ENCODE assay signal across 8 cellular contexts in the genomic region with DNA sequence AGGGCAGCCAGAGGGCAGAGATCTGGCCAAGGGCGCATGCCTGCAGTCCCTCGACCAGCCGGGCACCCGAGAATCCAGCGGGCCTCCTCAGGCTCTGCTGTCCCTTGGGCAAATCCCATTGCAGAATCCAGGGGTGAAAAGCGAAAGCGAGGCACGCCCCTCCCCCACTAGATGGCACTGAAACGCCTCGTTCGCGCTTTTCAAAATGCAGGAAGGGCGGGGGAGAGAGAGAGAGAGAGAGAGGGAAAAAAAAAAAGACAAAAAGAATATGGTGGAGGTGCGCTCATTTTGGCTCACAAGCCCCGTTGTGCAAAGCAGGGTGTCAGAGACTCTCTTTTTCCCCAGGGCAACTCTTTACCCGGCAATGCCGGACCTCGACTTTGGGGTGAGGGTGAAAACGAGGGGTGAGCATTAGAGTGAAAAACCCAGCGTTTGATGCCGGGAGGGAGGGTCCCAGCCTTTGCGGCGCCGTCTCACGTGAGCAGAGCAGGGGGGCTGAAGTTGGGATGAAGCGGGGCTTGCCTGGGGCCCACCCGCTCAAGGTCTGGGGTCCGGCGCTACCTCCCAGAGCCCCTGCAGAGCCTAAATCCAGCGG.
DNase-seq lines count a peak whose midpoint lies in the region; TF ChIP-seq lines count a peak whose summit lies in the region.

No MANE protein-coding gene starts in this region.

- H3K36me3 ChIP-seq in GM06990 (ENCODE audit: control insufficient read depth, insufficient read depth, low read length): no peaks in the 10 kb centered on the region

- peak overlapping the region; percentile 31 for H3K4me3 ChIP-seq in GM06990 (replicated peaks; ENCODE audit: low read depth, low read length)
- peak overlapping the region; percentile 40 for H3K4me3 ChIP-seq in epithelial cell of esophagus (ENCODE audit: low read length)

- peaks cover 4% of the 10 kb centered on the region for H3K27me3 ChIP-seq in GM06990 (replicated peaks; ENCODE audit: control insufficient read depth, insufficient read depth, low read length)

- TF ChIP-seq CTCF in GM06990 (IDR thresholded peaks at IDR 0.05; ENCODE audit: insufficient read depth, low read length, poor library complexity, severe bottlenecking) (peak; percentile 36), epithelial cell of esophagus (IDR thresholded peaks at IDR 0.05; ENCODE audit: insufficient read depth, low read depth, low read length, missing control alignments) (peak; percentile 18)

- no peak for DNase-seq in GM06990 (ENCODE audit: extremely low read depth, insufficient read length)
- peak; percentile 95 for DNase-seq in NCI-H2107 (lab: John Stamatoyannopoulos, UW)
- peak; percentile 31 to 36 for DNase-seq in activated CD4-positive, alpha-beta T cell treated with anti-CD3 and anti-CD28 coated beads, Interleukin-2, amount 50 U/mL, for 4 hours
- DNase-seq in epithelial cell of esophagus (ENCODE audit: low read depth): peak; percentile 7
- DNase-seq in middle frontal gyrus (ENCODE audit: extremely low spot score, low spot score): peak; percentile 47
- DNase-seq in superior temporal gyrus (ENCODE audit: extremely low spot score): peak; percentile 83
- no peak for DNase-seq in stimulated activated naive CD4-positive, alpha-beta T cell treated with Interleukin-2 at 50 U/mL for 16 hours (lab: John Stamatoyannopoulos, UW)
- no peak for DNase-seq in KG1 (lab: John Stamatoyannopoulos, UW)

Comparison
In these comparisons a context has a peak if more than half of its experiments do, and no peak if none do; other contexts are left out.
1. DNase-seq: peak in NCI-H2107 (single experiment), activated CD4-positive, alpha-beta T cell treated with anti-CD3 and anti-CD28 coated beads, Interleukin-2, amount 50 U/mL, for 4 hours (2 of 2), epithelial cell of esophagus (single experiment), middle frontal gyrus (single experiment) and superior temporal gyrus (single experiment); none in GM06990 (single experiment), stimulated activated naive CD4-positive, alpha-beta T cell treated with Interleukin-2 at 50 U/mL for 16 hours (single experiment) and KG1 (single experiment).